8 cellular contexts compared by ENCODE assay signal in the genomic region with DNA sequence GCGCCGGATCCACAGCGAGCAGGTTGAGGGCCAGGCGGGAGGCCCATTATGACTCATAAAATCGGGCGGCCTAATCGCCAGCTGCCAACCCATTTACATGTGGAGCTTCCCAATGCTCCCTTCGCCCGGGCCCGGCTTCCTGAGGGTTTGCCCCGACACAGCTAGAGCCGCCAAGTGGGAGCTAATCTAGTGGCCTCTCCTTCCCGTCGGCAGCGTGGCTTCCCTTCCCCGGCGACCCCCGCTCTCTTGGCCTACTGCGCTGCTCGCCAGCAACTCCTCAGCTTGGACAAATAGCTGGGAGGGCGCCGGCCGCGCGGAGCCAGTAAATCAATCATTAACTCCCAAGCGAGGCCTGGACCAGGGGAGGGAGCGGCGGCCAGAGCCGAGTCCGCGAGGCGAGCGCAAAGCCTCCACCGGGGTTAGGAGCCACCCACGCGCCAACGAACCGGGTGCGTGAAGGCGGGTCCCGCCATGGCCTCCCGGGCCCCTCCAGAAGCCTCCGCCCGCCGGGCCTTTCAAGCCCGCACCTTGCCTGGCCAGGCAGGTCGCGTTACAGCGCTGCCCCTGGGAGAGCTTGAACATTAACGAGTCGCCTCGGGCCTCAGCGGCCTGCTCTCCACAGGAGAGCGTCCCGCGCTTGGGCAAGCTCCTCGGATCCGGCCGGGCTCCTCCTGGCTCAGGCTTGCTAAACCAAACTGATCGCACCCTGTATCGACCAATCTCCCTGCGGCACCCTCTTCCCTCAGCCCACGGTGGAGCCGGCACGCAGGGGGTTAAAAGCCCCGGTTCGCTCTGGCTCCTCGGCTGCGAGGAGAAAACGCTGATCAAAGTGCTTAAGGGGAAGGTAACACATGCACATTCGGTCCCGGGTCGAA. TPM values are rescaled to one million over a fixed set of nuclear protein-coding genes. Genes with fewer than 3 reads are reported as not detected.
DNase-seq lines count a peak whose midpoint lies in the region; ATAC-seq and TF ChIP-seq lines count a peak whose summit lies in the region.

No MANE protein-coding gene starts in this region.

- no peaks in the 10 kb centered on the region for H3K36me3 ChIP-seq in CD8-positive, alpha-beta T cell (ENCODE audit: insufficient read depth, low read length)
- H3K36me3 ChIP-seq in adrenal gland (replicated peaks in 1 of 2): no peaks in the 10 kb centered on the region
- no peaks in the 10 kb centered on the region for H3K36me3 ChIP-seq in iPS-15b (ENCODE audit: control insufficient read depth, insufficient read depth, low read length)

- H3K27ac ChIP-seq in CD8-positive, alpha-beta T cell (ENCODE audit: low read depth, low read length): no peak overlapping the region
- peak overlapping the region; percentile 69 to 97 (median 89) for H3K27ac ChIP-seq in adrenal gland

- POLR2A ChIA-PET in CD8-positive, alpha-beta T cell (lab: Charles Lee): interaction anchor here (0.6 to 2.7 kb wide), 3 partner anchors 10 to 68 kb away, joined by 4 to 16 read pairs (median 5); partner anchors contain the start of gene BCOR

- no peak for ATAC-seq in CD8-positive, alpha-beta T cell
- ATAC-seq in HG02970 (IDR thresholded peaks at IDR 0.05; ENCODE audit: low FRiP score, unreplicated experiment): no peak

- 0 to 20% (median 14%) methylated on average over 2 to 73 of the region's 73 CpGs for WGBS in adrenal gland, 4 donors

- H3K4me3 Mint-ChIP-seq in CD8-positive, alpha-beta T cell: peak overlapping the region; percentile 64

- no peak for TF ChIP-seq CTCF in CD8-positive, alpha-beta T cell (IDR thresholded peaks at IDR 0.05)
- TF ChIP-seq CTCF in adrenal gland (IDR thresholded peaks at IDR 0.05): no peak

- H3K36me3 Mint-ChIP-seq in CD8-positive, alpha-beta T cell: no peaks in the 10 kb centered on the region

- H3K9me3 ChIP-seq in CD8-positive, alpha-beta T cell (ENCODE audit: low read length): no peaks in the 10 kb centered on the region
- no peaks in the 10 kb centered on the region for H3K9me3 ChIP-seq in adrenal gland (replicated peaks in 1 of 3)
- H3K9me3 ChIP-seq in iPS-15b (ENCODE audit: control insufficient read depth, insufficient read depth, low read length): no peaks in the 10 kb centered on the region

- no peaks in the 10 kb centered on the region for H3K9me3 Mint-ChIP-seq in CD8-positive, alpha-beta T cell

- no peaks in the 10 kb centered on the region for H3K27me3 Mint-ChIP-seq in CD8-positive, alpha-beta T cell (ENCODE audit: low read depth)

- no peak for TF ChIP-seq POLR2A in adrenal gland (IDR thresholded peaks at IDR 0.05)

- CTCF ChIA-PET in CD8-positive, alpha-beta T cell (lab: Charles Lee): interaction anchor here (0.9 kb wide), 1 partner anchor 56 kb away, joined by 3 read pairs; no protein-coding TSS in a partner anchor

- H3K4me3 ChIP-seq in CD8-positive, alpha-beta T cell (ENCODE audit: low read depth, low read length): peak overlapping the region; percentile 37
- H3K4me3 ChIP-seq in adrenal gland: peak overlapping the region in 2 of 4 donors; percentile 36 to 68
- peak overlapping the region; percentile 68 for H3K4me3 ChIP-seq in iPS-15b (ENCODE audit: low read depth, low read length)
- H3K4me3 ChIP-seq in skeletal muscle cell (ENCODE audit: low read depth, low read length): peak overlapping the region; percentile 46

- peaks cover 15% of the 10 kb centered on the region for H3K4me1 ChIP-seq in CD8-positive, alpha-beta T cell (ENCODE audit: insufficient read depth, low read length)
- H3K4me1 ChIP-seq in adrenal gland (replicated peaks in 1 of 2): peaks cover 30 to 51% of the 10 kb centered on the region in 2 donors
- peaks cover 17% of the 10 kb centered on the region for H3K4me1 ChIP-seq in iPS-15b (ENCODE audit: control insufficient read depth, insufficient read depth, low read length)

- peaks cover 13% of the 10 kb centered on the region for H3K4me1 Mint-ChIP-seq in CD8-positive, alpha-beta T cell (ENCODE audit: low read depth)

- peak overlapping the region; percentile 37 for H3K9ac ChIP-seq in iPS-15b (ENCODE audit: low read depth, low read length)

- DNase-seq in CD8-positive, alpha-beta T cell: no peak
- peak; percentile 63 for DNase-seq in HuH-7 (ENCODE audit: low spot score)
- peak; percentile 54 to 79 (median 74) for DNase-seq in adrenal gland
- no peak for DNase-seq in skeletal muscle cell (ENCODE audit: low read depth)
- no peak for DNase-seq in RPMI8226
- no peak for DNase-seq in putamen (ENCODE audit: low spot score)

- intact Hi-C loops in CD8-positive, alpha-beta T cell (cut with DNase I, micrococcal nuclease): loop anchor here (2.0 to 5.0 kb wide), 3 partner anchors 14 to 66 kb away; no protein-coding TSS in a partner anchor
- intact Hi-C loops in adrenal gland (cut with DNase I): loop anchor here in 1 of 2 donors (5.0 kb wide), 1 partner anchor 44 kb away; no protein-coding TSS in a partner anchor

- H3K27me3 ChIP-seq in CD8-positive, alpha-beta T cell (ENCODE audit: insufficient read depth, low read length): no peaks in the 10 kb centered on the region
- H3K27me3 ChIP-seq in adrenal gland (peaks cover 48% of the 10 kb centered on the region), iPS-15b (ENCODE audit: control insufficient read depth, insufficient read depth, low read length) (peaks cover 25% of the 10 kb centered on the region)

- no peak overlapping the region for H3K27ac Mint-ChIP-seq in CD8-positive, alpha-beta T cell

RNA-seq across cellular contexts. Expression of gene BCOR, which starts 10.6 kb away (rescaled TPM):
- total RNA-seq in CD8-positive, alpha-beta T cell: 10 to 100 TPM; 35.5 to 38.5 TPM
- total RNA-seq in adrenal gland: 10 to 100 TPM; 21.7 to 42.9 (median 30.6) TPM
- 10 to 100 TPM; 13.7 to 16.0 (median 14.0) TPM for polyA plus RNA-seq in adrenal gland

Comparison
In these comparisons a context has a peak if more than half of its experiments do, and no peak if none do; other contexts are left out.
1. DNase-seq: peak in HuH-7 (single experiment) and adrenal gland (7 of 7); none in CD8-positive, alpha-beta T cell (0 of 7), skeletal muscle cell (single experiment), RPMI8226 (single experiment) and putamen (single experiment).